27 cellular contexts compared by ENCODE assay signal in the genomic region with DNA sequence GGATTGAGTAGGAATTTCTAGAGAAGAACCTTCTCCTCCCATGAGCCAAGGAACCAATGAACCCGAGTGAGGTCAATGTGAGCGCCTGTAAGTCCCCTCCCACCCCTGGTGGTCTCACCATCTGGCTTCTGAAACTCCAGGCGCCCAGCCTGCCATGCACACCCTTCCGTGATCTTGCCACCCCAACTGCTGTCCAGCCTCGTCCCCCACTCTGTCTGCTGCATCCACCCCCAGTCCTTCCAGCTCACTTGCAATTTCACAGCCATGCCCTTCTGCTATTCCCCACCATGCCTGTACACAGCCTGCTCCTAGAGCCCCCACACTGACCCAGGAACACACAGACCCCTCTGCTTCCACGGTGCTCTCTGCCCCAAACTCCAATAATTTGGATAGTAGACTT.
"Had no signal": no experiment of that assay in that cellular context is flagged by ENCODE, and none has a peak within 500 bp of the region (broad histone marks: within the 10 kb centered on the region; RNA-seq: fewer than 3 reads in every experiment).

No MANE protein-coding gene starts in this region.

- H3K4me1 ChIP-seq: esophagus squamous epithelium, heart right ventricle, left lung, neural progenitor cell, psoas muscle, sigmoid colon, stomach, thyroid gland had no signal

- H3K4me2 ChIP-seq: neural progenitor cell had no signal

- H3K9ac ChIP-seq: neural progenitor cell had no signal

- H3K27ac ChIP-seq: esophagus squamous epithelium, heart right ventricle, left lung, neural progenitor cell, ovary, psoas muscle, sigmoid colon, stomach, thyroid gland had no signal

- H3K4me3 ChIP-seq: esophagus squamous epithelium, heart right ventricle, left lung, neural progenitor cell, ovary, psoas muscle, sigmoid colon, stomach, thyroid gland had no signal

- DNase-seq: cortex of kidney; effector memory CD8-positive, alpha-beta T cell; erythroblast; esophagus squamous epithelium; foreskin melanocyte; glutamatergic neuron; heart right ventricle; hippocampal formation; left cardiac atrium; left lung; mesendoderm; midbrain; naive thymus-derived CD4-positive, alpha-beta T cell; ovary; posterior cingulate gyrus; psoas muscle; right cardiac atrium; sigmoid colon; stimulated activated CD4-positive, alpha-beta T cell treated with anti-CD3 and anti-CD28 coated beads, Interleukin-2, amount 100 ng/mL, for 24 hours; stimulated activated CD4-positive, alpha-beta T cell treated with anti-CD3 and anti-CD28 coated beads, Interleukin-4, amount 100 ng/mL, for 24 hours; stimulated activated naive CD4-positive, alpha-beta T cell treated with Interleukin-2 at 50 U/mL for 16 hours; stomach; thyroid gland had no signal

- H3K4me1 Mint-ChIP-seq: nephron; neural progenitor cell; stimulated activated effector memory CD8-positive, alpha-beta T cell treated with anti-CD3 and anti-CD28 coated beads, Interleukin-12 subunit alpha, Interleukin-12 subunit beta, amount 100 ng/mL, for 72 hours had no signal

- H2AFZ ChIP-seq: neural progenitor cell had no signal

- H3K9me3 ChIP-seq: ovary, psoas muscle, sigmoid colon, thyroid gland had no signal

- H3K36me3 Mint-ChIP-seq: neural progenitor cell; stimulated activated effector memory CD8-positive, alpha-beta T cell treated with anti-CD3 and anti-CD28 coated beads, Interleukin-12 subunit alpha, Interleukin-12 subunit beta, amount 100 ng/mL, for 72 hours; type B pancreatic cell had no signal

- H3K27me3 ChIP-seq: esophagus squamous epithelium, left lung, neural progenitor cell, ovary, sigmoid colon, stomach, thyroid gland had no signal

- H3K4me3 Mint-ChIP-seq: effector memory CD8-positive, alpha-beta T cell; naive thymus-derived CD4-positive, alpha-beta T cell; nephron; neural progenitor cell; stimulated activated effector memory CD8-positive, alpha-beta T cell treated with anti-CD3 and anti-CD28 coated beads, Interleukin-12 subunit alpha, Interleukin-12 subunit beta, amount 100 ng/mL, for 72 hours; type B pancreatic cell had no signal

- ATAC-seq: effector memory CD8-positive, alpha-beta T cell; heart right ventricle; left cardiac atrium; left lung; naive thymus-derived CD4-positive, alpha-beta T cell; psoas muscle; right cardiac atrium; stimulated activated effector memory CD8-positive, alpha-beta T cell treated with anti-CD3 and anti-CD28 coated beads, Interleukin-12 subunit alpha, Interleukin-12 subunit beta, amount 100 ng/mL, for 72 hours had no signal

- H3K27ac Mint-ChIP-seq: effector memory CD8-positive, alpha-beta T cell; naive thymus-derived CD4-positive, alpha-beta T cell; nephron; neural progenitor cell; stimulated activated effector memory CD8-positive, alpha-beta T cell treated with anti-CD3 and anti-CD28 coated beads, Interleukin-12 subunit alpha, Interleukin-12 subunit beta, amount 100 ng/mL, for 72 hours; type B pancreatic cell had no signal

- H3K36me3 ChIP-seq: esophagus squamous epithelium, heart right ventricle, left lung, neural progenitor cell, ovary, sigmoid colon, stomach, thyroid gland had no signal
